Comparison of ENCODE assay signal across 22 cellular contexts in the genomic region with DNA sequence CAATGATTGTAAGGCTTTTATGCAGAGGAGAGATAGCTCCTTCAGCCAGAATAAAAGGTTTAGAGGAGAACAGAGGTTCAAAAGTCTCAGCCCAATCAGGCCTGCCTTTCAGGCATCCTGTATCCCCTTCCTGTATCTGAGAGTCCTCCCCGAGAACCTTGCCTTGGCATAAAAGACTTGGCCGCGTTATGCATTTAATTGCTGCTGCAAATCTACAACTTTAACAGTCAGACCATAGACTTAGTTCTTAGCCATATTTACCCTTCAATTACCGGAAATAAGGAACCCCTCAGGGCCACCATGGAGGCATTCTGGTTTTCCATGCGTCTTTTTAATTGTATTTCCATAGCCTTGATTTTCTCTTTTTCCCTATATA. TPM values are rescaled to one million over a fixed set of nuclear protein-coding genes. Genes with fewer than 3 reads are reported as not detected.
DNase-seq lines count a peak whose midpoint lies in the region; ATAC-seq, FAIRE-seq and TF ChIP-seq lines count a peak whose summit lies in the region.
"Had no signal": no experiment of that assay in that cellular context is flagged by ENCODE, and none has a peak within 500 bp of the region (broad histone marks: within the 10 kb centered on the region; RNA-seq: fewer than 3 reads in every experiment).

No MANE protein-coding gene starts in this region.

- no peak for DNase-seq in SK-N-SH
- DNase-seq in astrocyte (ENCODE audit: low read depth): no peak
- DNase-seq in mesendoderm: peak; percentile 14
- DNase-seq in type B pancreatic cell (ENCODE audit: extremely low spot score, unreplicated experiment): no peak
- no peak for DNase-seq in NCI-H2029 (lab: John Stamatoyannopoulos, UW)
- DNase-seq in lower leg skin (ENCODE audit: low spot score in 2 of 2): no peak
- DNase-seq in D341Med (ENCODE audit: low spot score): no peak
- DNase-seq: activated CD4-positive, alpha-beta T cell treated with anti-CD3 and anti-CD28 coated beads, Interleukin-2, amount 50 U/mL, for 4 hours; activated CD8-positive, alpha-beta memory T cell treated with anti-CD3 and anti-CD28 coated beads, Interleukin-2, amount 50 U/mL, for 4 hours; left ventricle myocardium superior; NCI-H1092; NCI-H1930; NCI-H2227 treated with DMSO at 0.1 percent for 48 hours; psoas muscle; transverse colon had no signal

- no peak for FAIRE-seq in astrocyte (lab: Jason Lieb, UNC)

- CTCF ChIA-PET in SK-N-SH (lab: Yijun Ruan, JAX): no interaction called here

- H3K4ac ChIP-seq in mesendoderm (ENCODE audit: low read depth, low read length): no peak overlapping the region

- H3K4me3 ChIP-seq in SK-N-SH (ENCODE audit: low read depth in 2 of 2, low read length in 1 of 2) (no peak overlapping the region), astrocyte (ENCODE audit: insufficient read depth, low read depth, low read length) (peak overlapping the region; percentile 7), mesendoderm (ENCODE audit: low read length) (no peak overlapping the region), lower leg skin (ENCODE audit: low read depth, poor library complexity, severe bottlenecking) (no peak overlapping the region)
- H3K4me3 ChIP-seq: gastroesophageal sphincter, neural progenitor cell, psoas muscle, transverse colon had no signal

- H3K9ac ChIP-seq in SK-N-SH: peak overlapping the region; percentile 68; the same call in 1 of the 2 replicates
- H3K9ac ChIP-seq in astrocyte (ENCODE audit: low read length): peak overlapping the region; percentile 82
- H3K9ac ChIP-seq in mesendoderm (ENCODE audit: low read length): no peak overlapping the region
- H3K9ac ChIP-seq: neural progenitor cell had no signal

- H3K27ac Mint-ChIP-seq in astrocyte (ENCODE audit: unreplicated experiment) (peak overlapping the region; percentile 99), type B pancreatic cell (peak overlapping the region; percentile 76)
- H3K27ac Mint-ChIP-seq: activated naive CD8-positive, alpha-beta T cell; neural progenitor cell; WTC11 had no signal

- intact Hi-C loops in lower leg skin (cut with DNase I; ENCODE audit: low total_unique reads): no loop called here

- H3K27me3 ChIP-seq in SK-N-SH (ENCODE audit: insufficient read depth): no peaks in the 10 kb centered on the region
- no peaks in the 10 kb centered on the region for H3K27me3 ChIP-seq in astrocyte (ENCODE audit: insufficient read depth, low read length)
- H3K27me3 ChIP-seq in mesendoderm (ENCODE audit: insufficient read depth, low read length, poor library complexity): no peaks in the 10 kb centered on the region
- H3K27me3 ChIP-seq: gastroesophageal sphincter, neural progenitor cell, transverse colon had no signal

- H3K4me1 Mint-ChIP-seq in astrocyte (ENCODE audit: low read depth, unreplicated experiment): peaks cover 38% of the 10 kb centered on the region
- peaks cover 15% of the 10 kb centered on the region for H3K4me1 Mint-ChIP-seq in type B pancreatic cell (ENCODE audit: unreplicated experiment)

- ATAC-seq in SK-N-SH treated with all-trans-retinoic acid at 6 μM for 48 hours: no peak
- ATAC-seq: gastroesophageal sphincter, left ventricle myocardium superior, psoas muscle had no signal

- no peaks in the 10 kb centered on the region for H3K9me3 ChIP-seq in SK-N-SH
- no peaks in the 10 kb centered on the region for H3K9me3 ChIP-seq in astrocyte (ENCODE audit: insufficient read depth, low read depth, low read length)
- H3K9me3 ChIP-seq: gastroesophageal sphincter, psoas muscle, transverse colon had no signal

- no peak overlapping the region for H3K4me3 Mint-ChIP-seq in astrocyte (ENCODE audit: unreplicated experiment)
- no peak overlapping the region for H3K4me3 Mint-ChIP-seq in type B pancreatic cell
- H3K4me3 Mint-ChIP-seq: activated naive CD8-positive, alpha-beta T cell; neural progenitor cell; WTC11 had no signal

- H3K4me2 ChIP-seq in SK-N-SH (peak overlapping the region; percentile 72), astrocyte (ENCODE audit: low read length) (peak overlapping the region; percentile 67), mesendoderm (ENCODE audit: low read length) (no peak overlapping the region)
- H3K4me2 ChIP-seq: neural progenitor cell had no signal

- H4K8ac ChIP-seq in mesendoderm (ENCODE audit: low read depth, low read length): no peak overlapping the region

- no peak overlapping the region for H2BK15ac ChIP-seq in mesendoderm (replicated peaks; ENCODE audit: low read depth)

- no peak for TF ChIP-seq CTCF in SK-N-SH (IDR thresholded peaks at IDR 0.05)
- TF ChIP-seq CTCF in astrocyte (IDR thresholded peaks at IDR 0.05; ENCODE audit: insufficient read depth, low read depth, low read length): no peak
- no peak for TF ChIP-seq CTCF in type B pancreatic cell (conservative IDR thresholded peaks at IDR 0.05)
- no peak for TF ChIP-seq CTCF in lower leg skin (IDR thresholded peaks at IDR 0.05)

- peaks cover 10 to 37% of the 10 kb centered on the region in 2 experiments for H3K4me1 ChIP-seq in SK-N-SH (ENCODE audit: control insufficient read depth in 1 of 2, insufficient read depth in 2 of 2, low read depth in 1 of 2, low read length in 1 of 2)
- H3K4me1 ChIP-seq in astrocyte (ENCODE audit: insufficient read depth, low read length): peaks cover 38% of the 10 kb centered on the region
- H3K4me1 ChIP-seq in mesendoderm (ENCODE audit: control insufficient read depth, low read depth, low read length): no peaks in the 10 kb centered on the region
- H3K4me1 ChIP-seq: gastroesophageal sphincter, neural progenitor cell, psoas muscle, transverse colon had no signal

- H3K9me3 Mint-ChIP-seq in astrocyte (ENCODE audit: unreplicated experiment): no peaks in the 10 kb centered on the region
- H3K9me3 Mint-ChIP-seq in type B pancreatic cell: no peaks in the 10 kb centered on the region
- H3K9me3 Mint-ChIP-seq: neural progenitor cell, WTC11 had no signal

- no peak overlapping the region for H2BK120ac ChIP-seq in mesendoderm (ENCODE audit: low read depth, low read length)

- no peaks in the 10 kb centered on the region for H4K20me1 ChIP-seq in SK-N-SH (ENCODE audit: insufficient read depth)
- no peaks in the 10 kb centered on the region for H4K20me1 ChIP-seq in astrocyte (ENCODE audit: insufficient read depth, low read length)

- H3K79me1 ChIP-seq in mesendoderm (ENCODE audit: low read length): no peaks in the 10 kb centered on the region

- no peak for TF ChIP-seq POLR2A in lower leg skin (IDR thresholded peaks at IDR 0.05)

- TF ChIP-seq RAD21 in SK-N-SH (IDR thresholded peaks at IDR 0.05; ENCODE audit: low read length): no peak

- H3K79me2 ChIP-seq in SK-N-SH (ENCODE audit: insufficient read depth) (no peaks in the 10 kb centered on the region), astrocyte (ENCODE audit: insufficient read depth, low read length) (no peaks in the 10 kb centered on the region), mesendoderm (ENCODE audit: control insufficient read depth, insufficient read depth, low read length) (no peaks in the 10 kb centered on the region)

- peaks cover 35% of the 10 kb centered on the region for H3F3A ChIP-seq in SK-N-SH (replicated peaks; ENCODE audit: insufficient read depth)

- H2AK5ac ChIP-seq in mesendoderm (ENCODE audit: low read length): no peak overlapping the region

- POLR2A ChIA-PET in SK-N-SH (lab: Yijun Ruan, JAX): no interaction called here

- H2AFZ ChIP-seq in SK-N-SH (ENCODE audit: low read depth) (peak overlapping the region; percentile 45), astrocyte (ENCODE audit: low read depth, low read length) (peak overlapping the region; percentile 46)
- H2AFZ ChIP-seq: neural progenitor cell had no signal

- H3K56ac ChIP-seq in mesendoderm (ENCODE audit: low read length): no peak overlapping the region

- H3K27ac ChIP-seq in SK-N-SH (ENCODE audit: low read depth in 2 of 2, low read length in 1 of 2): peak overlapping the region; percentile 16 to 96; a peak in 3 of 4 replicates
- H3K27ac ChIP-seq in astrocyte (ENCODE audit: low read depth, low read length): peak overlapping the region; percentile 99
- H3K27ac ChIP-seq in mesendoderm (ENCODE audit: low read depth, low read length): no peak overlapping the region
- H3K27ac ChIP-seq: 22Rv1, gastroesophageal sphincter, HL-60, neural progenitor cell, psoas muscle, transverse colon had no signal

- H3K36me3 ChIP-seq in SK-N-SH (replicated peaks in 1 of 2; ENCODE audit: control insufficient read depth in 1 of 2, insufficient read depth in 2 of 2, low read length in 1 of 2): no peaks in the 10 kb centered on the region
- no peaks in the 10 kb centered on the region for H3K36me3 ChIP-seq in astrocyte (ENCODE audit: insufficient read depth, low read length)
- no peaks in the 10 kb centered on the region for H3K36me3 ChIP-seq in mesendoderm (ENCODE audit: control insufficient read depth, insufficient read depth, low read length)
- H3K36me3 ChIP-seq: gastroesophageal sphincter, neural progenitor cell, transverse colon had no signal

- H3K27me3 Mint-ChIP-seq in astrocyte (ENCODE audit: low read depth, unreplicated experiment) (no peaks in the 10 kb centered on the region), type B pancreatic cell (no peaks in the 10 kb centered on the region)
- H3K27me3 Mint-ChIP-seq: activated naive CD8-positive, alpha-beta T cell had no signal

- no peaks in the 10 kb centered on the region for H3K9me2 ChIP-seq in SK-N-SH

- H3K18ac ChIP-seq in mesendoderm (ENCODE audit: low read length): no peak overlapping the region

- no peak overlapping the region for H4K5ac ChIP-seq in mesendoderm (ENCODE audit: low read length)

- no peak for TF ChIP-seq EP300 in SK-N-SH (IDR thresholded peaks at IDR 0.05; ENCODE audit: borderline replicate concordance in 1 of 2, low read depth in 1 of 2, low read length in 1 of 2)

- 82% methylated on average over 5 of the region's 5 CpGs for WGBS in SK-N-SH (ENCODE audit: low lambda C conversion rate)
- no CpG with 5 or more reads among the region's 5 CpGs for WGBS in mesendoderm (ENCODE audit: extremely low coverage, insufficient coverage, low lambda C conversion rate)
- 77% methylated on average over 5 of the region's 5 CpGs for WGBS in lower leg skin, 2 donors

- no peak overlapping the region for H3K23ac ChIP-seq in mesendoderm (ENCODE audit: low read length)

- H2BK5ac ChIP-seq in mesendoderm (ENCODE audit: low read length): no peak overlapping the region

- H3K36me3 Mint-ChIP-seq in astrocyte (ENCODE audit: low read depth, unreplicated experiment) (no peaks in the 10 kb centered on the region), type B pancreatic cell (no peaks in the 10 kb centered on the region)
- H3K36me3 Mint-ChIP-seq: activated naive CD8-positive, alpha-beta T cell; neural progenitor cell; WTC11 had no signal

RNA-seq across cellular contexts. Expression of a gene that starts 18.3 kb away (rescaled TPM):
- 6.8 and 11.1 TPM in 2 replicates for polyA plus RNA-seq in SK-N-SH (2012; rRNA removed)
- 3.3 and 5.5 TPM in 2 replicates for polyA plus RNA-seq in SK-N-SH (2012; cell fraction: cytosol; rRNA removed)
- polyA plus RNA-seq in SK-N-SH (2012; cell fraction: nucleus; rRNA removed): 23.7 and 41.7 TPM in 2 replicates
- total RNA-seq in astrocyte (24.2 and 31.0 TPM in 2 replicates), type B pancreatic cell (ENCODE audit: low replicate concordance) (20.0 and 36.0 TPM in 2 replicates), lower leg skin (10 to 100 TPM; 35.5 to 39.4 (median 38.0) TPM)
- 12.7 TPM for polyA plus RNA-seq in mesendoderm (2013, experiment 1 of 2)
- polyA plus RNA-seq in mesendoderm (2013, experiment 2 of 2): 11.9 TPM

RNA-seq across cellular contexts. Expression of a gene that starts 58.6 kb away (rescaled TPM):
- polyA plus RNA-seq in SK-N-SH (2012; rRNA removed): 67.6 and 72.7 TPM in 2 replicates
- 36.8 and 50.6 TPM in 2 replicates for polyA plus RNA-seq in SK-N-SH (2012; cell fraction: cytosol; rRNA removed)
- 97.5 and 115 TPM in 2 replicates for polyA plus RNA-seq in SK-N-SH (2012; cell fraction: nucleus; rRNA removed)
- total RNA-seq in astrocyte (231 and 275 TPM in 2 replicates), type B pancreatic cell (ENCODE audit: low replicate concordance) (260 and 507 TPM in 2 replicates), lower leg skin (100 to 1,000 TPM; 204 to 236 (median 231) TPM)
- polyA plus RNA-seq in mesendoderm (2013, experiment 1 of 2): 91.9 TPM
- 92.8 TPM for polyA plus RNA-seq in mesendoderm (2013, experiment 2 of 2)
